1 cellular context compared by ENCODE assay signal in the genomic region with DNA sequence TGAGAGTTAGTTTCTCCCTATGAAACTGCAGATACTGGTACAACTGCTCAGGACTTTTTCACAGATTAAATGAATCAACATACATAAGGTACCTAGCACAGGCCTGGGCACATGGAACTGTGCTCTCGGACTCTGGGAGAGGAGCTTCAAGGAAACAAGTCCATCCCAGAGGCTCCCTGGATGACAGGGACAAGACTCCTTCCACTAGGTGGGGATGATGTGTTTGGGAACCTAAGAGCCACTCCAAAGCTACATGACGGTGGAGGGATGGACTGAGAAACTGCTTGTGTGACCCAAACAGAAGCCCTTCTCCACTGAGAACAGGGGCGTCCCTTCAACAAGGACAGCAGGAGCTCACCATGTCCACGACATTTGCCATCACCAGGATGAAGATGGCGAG.
TF ChIP-seq lines count a peak whose summit lies in the region.

No MANE protein-coding gene starts in this region.

TF ChIP-seq in liver, 16 proteins besides CTCF, POLR2A, EP300 and RAD21 (continued from another document):
- TF ChIP-seq, protein P1, sequence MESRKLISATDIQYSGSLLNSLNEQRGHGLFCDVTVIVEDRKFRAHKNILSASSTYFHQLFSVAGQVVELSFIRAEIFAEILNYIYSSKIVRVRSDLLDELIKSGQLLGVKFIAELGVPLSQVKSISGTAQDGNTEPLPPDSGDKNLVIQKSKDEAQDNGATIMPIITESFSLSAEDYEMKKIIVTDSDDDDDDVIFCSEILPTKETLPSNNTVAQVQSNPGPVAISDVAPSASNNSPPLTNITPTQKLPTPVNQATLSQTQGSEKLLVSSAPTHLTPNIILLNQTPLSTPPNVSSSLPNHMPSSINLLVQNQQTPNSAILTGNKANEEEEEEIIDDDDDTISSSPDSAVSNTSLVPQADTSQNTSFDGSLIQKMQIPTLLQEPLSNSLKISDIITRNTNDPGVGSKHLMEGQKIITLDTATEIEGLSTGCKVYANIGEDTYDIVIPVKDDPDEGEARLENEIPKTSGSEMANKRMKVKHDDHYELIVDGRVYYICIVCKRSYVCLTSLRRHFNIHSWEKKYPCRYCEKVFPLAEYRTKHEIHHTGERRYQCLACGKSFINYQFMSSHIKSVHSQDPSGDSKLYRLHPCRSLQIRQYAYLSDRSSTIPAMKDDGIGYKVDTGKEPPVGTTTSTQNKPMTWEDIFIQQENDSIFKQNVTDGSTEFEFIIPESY (IDR thresholded peaks at IDR 0.05) = no peak
- TF ChIP-seq, protein P2, sequence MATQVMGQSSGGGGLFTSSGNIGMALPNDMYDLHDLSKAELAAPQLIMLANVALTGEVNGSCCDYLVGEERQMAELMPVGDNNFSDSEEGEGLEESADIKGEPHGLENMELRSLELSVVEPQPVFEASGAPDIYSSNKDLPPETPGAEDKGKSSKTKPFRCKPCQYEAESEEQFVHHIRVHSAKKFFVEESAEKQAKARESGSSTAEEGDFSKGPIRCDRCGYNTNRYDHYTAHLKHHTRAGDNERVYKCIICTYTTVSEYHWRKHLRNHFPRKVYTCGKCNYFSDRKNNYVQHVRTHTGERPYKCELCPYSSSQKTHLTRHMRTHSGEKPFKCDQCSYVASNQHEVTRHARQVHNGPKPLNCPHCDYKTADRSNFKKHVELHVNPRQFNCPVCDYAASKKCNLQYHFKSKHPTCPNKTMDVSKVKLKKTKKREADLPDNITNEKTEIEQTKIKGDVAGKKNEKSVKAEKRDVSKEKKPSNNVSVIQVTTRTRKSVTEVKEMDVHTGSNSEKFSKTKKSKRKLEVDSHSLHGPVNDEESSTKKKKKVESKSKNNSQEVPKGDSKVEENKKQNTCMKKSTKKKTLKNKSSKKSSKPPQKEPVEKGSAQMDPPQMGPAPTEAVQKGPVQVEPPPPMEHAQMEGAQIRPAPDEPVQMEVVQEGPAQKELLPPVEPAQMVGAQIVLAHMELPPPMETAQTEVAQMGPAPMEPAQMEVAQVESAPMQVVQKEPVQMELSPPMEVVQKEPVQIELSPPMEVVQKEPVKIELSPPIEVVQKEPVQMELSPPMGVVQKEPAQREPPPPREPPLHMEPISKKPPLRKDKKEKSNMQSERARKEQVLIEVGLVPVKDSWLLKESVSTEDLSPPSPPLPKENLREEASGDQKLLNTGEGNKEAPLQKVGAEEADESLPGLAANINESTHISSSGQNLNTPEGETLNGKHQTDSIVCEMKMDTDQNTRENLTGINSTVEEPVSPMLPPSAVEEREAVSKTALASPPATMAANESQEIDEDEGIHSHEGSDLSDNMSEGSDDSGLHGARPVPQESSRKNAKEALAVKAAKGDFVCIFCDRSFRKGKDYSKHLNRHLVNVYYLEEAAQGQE (IDR thresholded peaks at IDR 0.05) = no peak
- TF ChIP-seq YY1 (IDR thresholded peaks at IDR 0.05) = no peak
